ENCODE assay signal across 1 cellular context in the genomic region with DNA sequence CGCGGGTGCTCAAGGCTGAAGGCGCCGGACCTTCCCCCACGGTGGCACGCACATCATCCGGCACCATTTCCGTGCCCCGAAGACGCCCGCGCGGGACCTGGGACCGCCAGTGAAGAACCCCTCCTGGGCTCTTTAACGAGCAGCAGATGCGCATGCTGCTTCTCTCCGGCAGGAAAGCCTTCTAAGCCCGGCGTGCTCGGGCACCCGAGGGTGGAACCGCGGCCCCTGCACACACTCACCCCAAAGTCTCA.
TF ChIP-seq lines count a peak whose summit lies in the region.

No MANE protein-coding gene starts in this region.

TF ChIP-seq in IMR-90, 13 proteins besides CTCF, POLR2A, EP300 and RAD21 (continued from another document):
- TF ChIP-seq MXI1 (IDR thresholded peaks at IDR 0.05; ENCODE audit: borderline replicate concordance, low read depth, low read length), result no peak
